In the genomic region with DNA sequence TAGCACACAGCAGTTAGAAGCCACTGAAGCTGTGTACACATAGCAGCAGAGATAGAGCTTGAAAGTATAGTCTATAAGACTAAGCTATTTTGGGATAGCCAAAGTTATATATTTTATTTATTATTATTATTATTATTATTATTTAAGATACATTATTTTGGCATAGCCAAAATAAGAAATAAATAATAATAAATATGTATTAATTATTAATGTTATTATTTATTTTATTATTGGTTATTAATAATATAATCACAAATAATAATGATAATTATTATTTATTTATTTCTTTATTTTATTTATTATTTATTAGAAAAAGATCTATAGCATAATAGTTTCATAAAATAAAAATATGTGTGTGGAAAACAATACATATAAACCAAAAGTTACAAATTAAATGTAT, we compare ENCODE assay signal across 29 cellular contexts.
"Had no signal": no experiment of that assay in that cellular context is flagged by ENCODE, and none has a peak within 500 bp of the region (broad histone marks: within the 10 kb centered on the region; RNA-seq: fewer than 3 reads in every experiment).

No MANE protein-coding gene starts in this region.

- H3K36me3 ChIP-seq: brain microvascular endothelial cell, esophagus muscularis mucosa, gastroesophageal sphincter, heart right ventricle had no signal

- H3K9me3 ChIP-seq: heart right ventricle had no signal

- FAIRE-seq: astrocyte, bronchial epithelial cell had no signal

- H3K27me3 ChIP-seq: brain microvascular endothelial cell, foreskin keratinocyte, gastroesophageal sphincter, heart right ventricle had no signal

- H3K27ac ChIP-seq: brain microvascular endothelial cell, esophagus muscularis mucosa, foreskin keratinocyte, gastroesophageal sphincter, heart right ventricle, VCaP had no signal

- H3K4me1 ChIP-seq: esophagus muscularis mucosa, foreskin keratinocyte, gastroesophageal sphincter, heart right ventricle had no signal

- H3K4me3 ChIP-seq: esophagus muscularis mucosa, gastroesophageal sphincter, heart right ventricle had no signal

- ATAC-seq: activated CD4-positive, CD25-positive, alpha-beta regulatory T cell treated with anti-CD3 and anti-CD28 coated beads, Interleukin-2, amount 50 U/mL, for 24 hours; activated CD8-positive, alpha-beta T cell treated with anti-CD3 and anti-CD28 coated beads for 36 hours; activated T-cell treated with anti-CD3 and anti-CD28 coated beads, Interleukin-2, amount 50 U/mL, for 4 hours; activated T-helper 17 cell treated with anti-CD3 and anti-CD28 coated beads, Interleukin-2, amount 50 U/mL, for 72 hours; foreskin keratinocyte; gastroesophageal sphincter; heart right ventricle had no signal

- DNase-seq: activated B cell treated with CpG ODN at 0.5 μM for 24 hours; activated CD4-positive, alpha-beta T cell treated with anti-CD3 and anti-CD28 coated beads for 48 hours; activated CD4-positive, alpha-beta T cell treated with anti-CD3 and anti-CD28 coated beads, Interleukin-2, amount 50 U/mL, for 1 hour; activated CD4-positive, alpha-beta T cell treated with anti-CD3 and anti-CD28 coated beads, Interleukin-2, amount 50 U/mL, for 48 hours; activated CD8-positive, alpha-beta memory T cell treated with anti-CD3 and anti-CD28 coated beads for 24 hours; activated CD8-positive, alpha-beta T cell treated with anti-CD3 and anti-CD28 coated beads for 36 hours; activated effector memory CD4-positive, alpha-beta T cell treated with Interleukin-2 at 50 U/mL for 16 hours; activated gamma-delta T cell treated with Interleukin-2 at 50 U/mL for 16 hours; activated naive CD4-positive, alpha-beta T cell treated with anti-CD3 and anti-CD28 coated beads, Interleukin-2, amount 50 U/mL, for 16 hours; activated naive CD4-positive, alpha-beta T cell treated with Interleukin-2 at 50 U/mL for 16 hours; activated T-cell treated with anti-CD3 and anti-CD28 coated beads, Interleukin-2, amount 50 U/mL, for 4 hours; amniotic stem cell; anterior cingulate cortex; brain microvascular endothelial cell; cortex of kidney; dermis blood vessel endothelial cell; effector CD8-positive, alpha-beta T cell; endodermal cell; erythroblast; foreskin keratinocyte; heart right ventricle; T-helper 2 cell had no signal
